8 cellular contexts compared by ENCODE assay signal in genomic region chr6:15770347-15771143, GRCh38.
DNase-seq lines count a peak whose midpoint lies in the region; ATAC-seq and TF ChIP-seq lines count a peak whose summit lies in the region.

No MANE protein-coding gene starts in this region.

- H3K14ac ChIP-seq in IMR-90 (replicated peaks; ENCODE audit: low read depth, low read length), result no peak overlapping the region

- H3K56ac ChIP-seq in IMR-90 (ENCODE audit: extremely low read depth, insufficient read depth, low read length), result no peak overlapping the region

- dilution Hi-C loops in IMR-90 (cut with HindIII; ENCODE audit: low sequenced_read_pairs, unreplicated experiment), result no loop called here

- no peak overlapping the region for H2BK15ac ChIP-seq in IMR-90 (ENCODE audit: low read depth, low read length)

- TF ChIP-seq RAD21 in IMR-90 (IDR thresholded peaks at IDR 0.05; ENCODE audit: low read length), result no peak

- no peak overlapping the region for H2BK5ac ChIP-seq in IMR-90 (ENCODE audit: low read depth, low read length, poor library complexity, severe bottlenecking)

- H2AFZ ChIP-seq in IMR-90 (replicated peaks; ENCODE audit: low read length, poor library complexity), result no peak overlapping the region
- H2AFZ ChIP-seq in osteoblast (ENCODE audit: low read length), result no peak overlapping the region

- H3K36me3 ChIP-seq in IMR-90 (ENCODE audit: control insufficient read depth, insufficient read depth, low read length) (no peaks in the 10 kb centered on the region), gastroesophageal sphincter (no peaks in the 10 kb centered on the region), osteoblast (ENCODE audit: insufficient read depth, low read length) (no peaks in the 10 kb centered on the region)

- peaks cover 9% of the 10 kb centered on the region for H3K27me3 ChIP-seq in IMR-90 (ENCODE audit: control insufficient read depth, insufficient read depth, low read length)
- H3K27me3 ChIP-seq in gastroesophageal sphincter, result no peaks in the 10 kb centered on the region
- H3K27me3 ChIP-seq in osteoblast (ENCODE audit: insufficient read depth, low read length), result no peaks in the 10 kb centered on the region

- H3K4me2 ChIP-seq in IMR-90 (ENCODE audit: low read depth, low read length) (no peak overlapping the region), osteoblast (ENCODE audit: insufficient read depth, low read length) (no peak overlapping the region)

- H4K91ac ChIP-seq in IMR-90 (ENCODE audit: insufficient read depth, low read depth, low read length), result no peak overlapping the region; the same call in 1 of the 2 replicates

- DNase-seq in IMR-90 (peak; percentile 8), fibroblast of pulmonary artery (ENCODE audit: low read depth) (peak; percentile 12), COLO668 (lab: John Stamatoyannopoulos, UW; ENCODE audit: unreplicated experiment) (no peak), hippocampal formation (lab: John Stamatoyannopoulos, UW) (no peak), osteoblast (ENCODE audit: insufficient read length, low spot score, missing footprints) (no peak)

- no peak for TF ChIP-seq POLR2A in IMR-90 (IDR thresholded peaks at IDR 0.05; ENCODE audit: low read depth, low read length)
- no peak for TF ChIP-seq POLR2A in gastroesophageal sphincter (IDR thresholded peaks at IDR 0.05)

- no peak overlapping the region; the same call in 1 of the 2 replicates for H2AK5ac ChIP-seq in IMR-90 (ENCODE audit: low read depth, low read length)

- H2BK120ac ChIP-seq in IMR-90 (ENCODE audit: low read depth, low read length), result no peak overlapping the region

- no peak overlapping the region for H3K4ac ChIP-seq in IMR-90 (ENCODE audit: low read depth, low read length)

- H4K20me1 ChIP-seq in IMR-90 (ENCODE audit: insufficient read depth, low read length), result no peaks in the 10 kb centered on the region
- no peaks in the 10 kb centered on the region for H4K20me1 ChIP-seq in osteoblast (ENCODE audit: insufficient read depth, low read length)

- POLR2A ChIA-PET in IMR-90 (lab: Charles Lee; ENCODE audit: unreplicated experiment), result no interaction called here

- WGBS in IMR-90 (ENCODE audit: extremely low coverage in 2 of 2, insufficient read length in 1 of 2), 2 experiments, result 100% methylated on average over 1 of the region's 4 CpGs; no CpG with 5 or more reads in 1 of the 2 experiments
- 75 to 94% methylated on average over 3 to 4 of the region's 4 CpGs for WGBS in gastroesophageal sphincter (ENCODE audit: low coverage in 1 of 2), 2 donors

- H3K27ac ChIP-seq in IMR-90 (ENCODE audit: insufficient read depth, low read length), result no peak overlapping the region
- no peak overlapping the region for H3K27ac ChIP-seq in gastroesophageal sphincter
- no peak overlapping the region for H3K27ac ChIP-seq in osteoblast (ENCODE audit: low read depth, low read length)

- no peak overlapping the region for H2AK9ac ChIP-seq in IMR-90 (replicated peaks; ENCODE audit: low read depth, low read length, poor library complexity)

- no peak overlapping the region for H3K4me3 ChIP-seq in IMR-90 (ENCODE audit: insufficient read depth, low read depth, low read length)
- no peak overlapping the region for H3K4me3 ChIP-seq in fibroblast of pulmonary artery (replicated peaks; ENCODE audit: low read depth, low read length)
- no peak overlapping the region for H3K4me3 ChIP-seq in gastroesophageal sphincter
- no peak overlapping the region for H3K4me3 ChIP-seq in osteoblast (ENCODE audit: insufficient read depth, low read length)

- no peak overlapping the region for H4K5ac ChIP-seq in IMR-90 (ENCODE audit: low read depth, low read length)

- in situ Hi-C loops in IMR-90 (cut with MboI; ENCODE audit: low sequenced_read_pairs), result no loop called here

- no peak for TF ChIP-seq CTCF in IMR-90 (conservative IDR thresholded peaks at IDR 0.05; ENCODE audit: low read depth, low read length)
- TF ChIP-seq CTCF in fibroblast of pulmonary artery (IDR thresholded peaks at IDR 0.05; ENCODE audit: low read length, missing control alignments), result no peak
- no peak for TF ChIP-seq CTCF in gastroesophageal sphincter (IDR thresholded peaks at IDR 0.05)
- TF ChIP-seq CTCF in osteoblast (IDR thresholded peaks at IDR 0.05; ENCODE audit: extremely low read depth, low read depth, low read length), result no peak

- no peak overlapping the region for H2BK20ac ChIP-seq in IMR-90 (ENCODE audit: low read depth, low read length)

- intact Hi-C loops in IMR-90 (cut with micrococcal nuclease), result no loop called here

- no peak overlapping the region for H4K8ac ChIP-seq in IMR-90 (ENCODE audit: low read depth in 2 of 2, low read length in 2 of 2)

- no peaks in the 10 kb centered on the region for H3K9me3 ChIP-seq in IMR-90 (ENCODE audit: control insufficient read depth, insufficient read depth, low read length)
- H3K9me3 ChIP-seq in gastroesophageal sphincter, result no peaks in the 10 kb centered on the region
- H3K9me3 ChIP-seq in osteoblast (ENCODE audit: low read depth, low read length), result no peaks in the 10 kb centered on the region

- no peaks in the 10 kb centered on the region for H3K79me2 ChIP-seq in osteoblast (ENCODE audit: insufficient read depth, low read length)

- CTCF ChIA-PET in IMR-90 (lab: Yijun Ruan, JAX), result no interaction called here

- H3K18ac ChIP-seq in IMR-90 (ENCODE audit: low read depth, low read length), result no peak overlapping the region

- H3K79me1 ChIP-seq in IMR-90 (ENCODE audit: low read depth in 1 of 2, low read length in 2 of 2), result no peaks in the 10 kb centered on the region

- no peak overlapping the region for H3K9ac ChIP-seq in IMR-90 (ENCODE audit: low read depth, low read length)

- no TSS peak for BruUV-seq in IMR-90 (replicated peaks; lab: Mats Ljungman, UMichigan)

- no peak for TF ChIP-seq EP300 in gastroesophageal sphincter (IDR thresholded peaks at IDR 0.05)

- no peak overlapping the region for H3K23ac ChIP-seq in IMR-90 (ENCODE audit: low read depth, low read length)

- ATAC-seq in GM18502 (IDR thresholded peaks at IDR 0.05; ENCODE audit: poor library complexity, unreplicated experiment), result peak; percentile 91
- ATAC-seq in GM21526 (IDR thresholded peaks at IDR 0.05; ENCODE audit: low FRiP score, unreplicated experiment), result peak; percentile 61
- ATAC-seq in IMR-90 (ENCODE audit: low read depth), result no peak
- ATAC-seq in gastroesophageal sphincter, result no peak

- no peaks in the 10 kb centered on the region for H3K9me1 ChIP-seq in IMR-90 (ENCODE audit: insufficient read depth, low read length)

- 0 out of 2 replicates have a peak, but pooled peaks cover 3% of the 10 kb centered on the region for H3K4me1 ChIP-seq in IMR-90 (ENCODE audit: control insufficient read depth, insufficient read depth, low read length)
- no peaks in the 10 kb centered on the region for H3K4me1 ChIP-seq in gastroesophageal sphincter
- H3K4me1 ChIP-seq in osteoblast (ENCODE audit: insufficient read depth, low read length), result no peaks in the 10 kb centered on the region

TF ChIP-seq in IMR-90, 13 proteins besides CTCF, POLR2A, EP300 and RAD21:
- no peak for TF ChIP-seq FOS (IDR thresholded peaks at IDR 0.05; ENCODE audit: low read depth, low read length)
- no peak for TF ChIP-seq SMC3 (IDR thresholded peaks at IDR 0.05; ENCODE audit: low read depth, low read length)
- no peak for TF ChIP-seq CEBPB (IDR thresholded peaks at IDR 0.05; ENCODE audit: low read depth, low read length)
- no peak for TF ChIP-seq MXI1 (IDR thresholded peaks at IDR 0.05; ENCODE audit: borderline replicate concordance, low read depth, low read length)
- TF ChIP-seq BHLHE40 (IDR thresholded peaks at IDR 0.05; ENCODE audit: low read depth, low read length), result no peak
- no peak for TF ChIP-seq MAZ (IDR thresholded peaks at IDR 0.05; ENCODE audit: borderline replicate concordance, low read depth, low read length)
- no peak for TF ChIP-seq MAFK (IDR thresholded peaks at IDR 0.05; ENCODE audit: low read depth, low read length)
- TF ChIP-seq RFX5 (IDR thresholded peaks at IDR 0.05; ENCODE audit: low read depth, low read length), result no peak
- no peak for TF ChIP-seq USF2 (IDR thresholded peaks at IDR 0.05; ENCODE audit: low read depth, low read length)
- no peak for TF ChIP-seq RCOR1 (IDR thresholded peaks at IDR 0.05; ENCODE audit: insufficient replicate concordance, low read length)
- no peak for TF ChIP-seq ELK1 (IDR thresholded peaks at IDR 0.05; ENCODE audit: borderline replicate concordance, low read depth, low read length)
- no peak for TF ChIP-seq CHD1 (IDR thresholded peaks at IDR 0.05; ENCODE audit: low read depth, low read length)
- TF ChIP-seq NFE2L2 (IDR thresholded peaks at IDR 0.05; ENCODE audit: low read depth, low read length), result no peak

Comparison
In these comparisons a context has a peak if more than half of its experiments do, and no peak if none do; other contexts are left out.
1. ATAC-seq: peak in GM18502 (single experiment) and GM21526 (single experiment); none in IMR-90 (single experiment) and gastroesophageal sphincter (single experiment).
2. DNase-seq: peak in IMR-90 (single experiment) and fibroblast of pulmonary artery (single experiment); none in COLO668 (single experiment), hippocampal formation (0 of 2) and osteoblast (single experiment).